ENCODE assay signal across 8 cellular contexts in the genomic region with DNA sequence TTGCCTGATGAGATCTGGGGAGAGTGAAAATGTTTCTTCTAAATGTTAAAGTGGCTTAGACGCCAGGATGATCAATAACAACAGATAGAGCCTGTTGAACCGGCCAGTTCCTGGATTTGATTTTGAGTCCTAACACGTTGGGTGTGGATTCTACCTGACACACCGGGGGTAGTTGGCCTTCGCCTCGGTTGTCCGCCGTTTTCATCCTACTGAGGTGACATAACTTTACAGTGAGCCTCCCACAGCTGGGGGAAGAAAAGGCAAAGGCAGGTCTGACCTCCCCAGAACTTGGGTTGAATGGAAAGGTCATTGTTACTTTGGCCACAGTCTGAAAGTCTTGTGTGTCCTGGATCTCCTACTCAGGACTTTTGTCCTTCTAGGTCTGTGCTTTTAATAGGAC. TPM values are rescaled to one million over a fixed set of nuclear protein-coding genes. Genes with fewer than 3 reads are reported as not detected.
DNase-seq lines count a peak whose midpoint lies in the region; ATAC-seq and TF ChIP-seq lines count a peak whose summit lies in the region.

No MANE protein-coding gene starts in this region.

- H3K36me3 Mint-ChIP-seq in brain: peaks cover 62% of the 10 kb centered on the region

- WGBS in mesodermal cell (ENCODE audit: insufficient coverage in 2 of 2), 2 experiments: 15 to 31% methylated on average over 6 to 8 of the region's 8 CpGs

- H3K27ac ChIP-seq in cardiac muscle cell (peak overlapping the region; percentile 94), mesodermal cell (ENCODE audit: low read depth, low read length, severe bottlenecking) (peak overlapping the region; percentile 16), uterus (no peak overlapping the region)

- intact Hi-C loops in left ventricle myocardium superior (cut with micrococcal nuclease) (no loop called here), uterus (cut with DNase I; ENCODE audit: low total_unique reads) (no loop called here)

- peak overlapping the region; percentile 95 to 99 (median 99) for H3K4me3 Mint-ChIP-seq in brain

- TF ChIP-seq POLR2A in uterus (IDR thresholded peaks at IDR 0.05) (no peak), GM18505 (IDR thresholded peaks at IDR 0.05; ENCODE audit: borderline replicate concordance, extremely low read depth, insufficient read depth, insufficient read length) (no peak)

- peak overlapping the region; percentile 90 to 97 (median 93) for H3K27ac Mint-ChIP-seq in brain

- DNase-seq in cardiac muscle cell (ENCODE audit: low read depth in 1 of 2, low spot score in 1 of 2) (no peak), left ventricle myocardium superior (no peak), uterus (no peak), NCI-H82 (lab: John Stamatoyannopoulos, UW) (no peak)

- H3K4me3 ChIP-seq in cardiac muscle cell (peak overlapping the region; percentile 65), mesodermal cell (ENCODE audit: extremely low read depth, insufficient read depth, low read length, poor library complexity, severe bottlenecking) (peak overlapping the region; percentile 85), uterus (peak overlapping the region; percentile 77 to 91)

- peaks cover 33% of the 10 kb centered on the region for H3K4me1 Mint-ChIP-seq in brain

- H3K27me3 ChIP-seq in cardiac muscle cell (no peaks in the 10 kb centered on the region), uterus (no peaks in the 10 kb centered on the region)

- no peak for TF ChIP-seq CTCF in cardiac muscle cell (IDR thresholded peaks at IDR 0.05; ENCODE audit: low read depth, low read length)
- TF ChIP-seq CTCF in brain (conservative IDR thresholded peaks at IDR 0.05): no peak
- TF ChIP-seq CTCF in uterus (IDR thresholded peaks at IDR 0.05): no peak

- no peak for ATAC-seq in left ventricle myocardium superior
- ATAC-seq in GM18505 (IDR thresholded peaks at IDR 0.05; ENCODE audit: unreplicated experiment): no peak
- ATAC-seq in GM19467 (IDR thresholded peaks at IDR 0.05; ENCODE audit: unreplicated experiment): no peak

- peaks cover 8% of the 10 kb centered on the region for H3K27me3 Mint-ChIP-seq in brain

- H3K9me3 ChIP-seq in cardiac muscle cell (ENCODE audit: low read depth) (no peaks in the 10 kb centered on the region), mesodermal cell (ENCODE audit: control insufficient read depth, low read length) (no peaks in the 10 kb centered on the region), uterus (no peaks in the 10 kb centered on the region)

- H3K36me3 ChIP-seq in cardiac muscle cell (peaks cover 31% of the 10 kb centered on the region), mesodermal cell (ENCODE audit: control insufficient read depth, insufficient read depth, low read length) (peaks cover 51% of the 10 kb centered on the region), uterus (no peaks in the 10 kb centered on the region)

- H3K9me3 Mint-ChIP-seq in brain: peaks cover 0 to 9% (median 3%) of the 10 kb centered on the region in 5 experiments

- peaks cover 9% of the 10 kb centered on the region for H3K4me1 ChIP-seq in cardiac muscle cell (ENCODE audit: low read depth)
- peaks cover 25% of the 10 kb centered on the region for H3K4me1 ChIP-seq in mesodermal cell (ENCODE audit: control insufficient read depth, insufficient read depth, low read length, poor library complexity, severe bottlenecking)
- H3K4me1 ChIP-seq in uterus: no peaks in the 10 kb centered on the region

RNA-seq across cellular contexts. Expression of gene PGD, which starts 1.1 kb away (rescaled TPM):
- total RNA-seq in cardiac muscle cell (162 and 214 TPM in 2 replicates), left ventricle myocardium superior (37.9 TPM), uterus (10 to 100 TPM; 13.8 to 79.7 (median 37.5) TPM)
- polyA plus RNA-seq in cardiac muscle cell (155 and 201 TPM in 2 replicates), brain (ENCODE audit: insufficient read depth, low read depth, low replicate concordance) (308 TPM)
- polyA plus RNA-seq in mesodermal cell (2013, experiment 1 of 2): 250 TPM
- 230 TPM for polyA plus RNA-seq in mesodermal cell (2013, experiment 2 of 2)

RNA-seq across cellular contexts. Expression of gene CENPS, which starts 30.2 kb away (rescaled TPM):
- total RNA-seq in cardiac muscle cell: 13.4 and 16.0 TPM in 2 replicates
- 30.6 and 46.3 TPM in 2 replicates for polyA plus RNA-seq in cardiac muscle cell
- 5.5 TPM for total RNA-seq in left ventricle myocardium superior
- 20.4 TPM for polyA plus RNA-seq in brain (ENCODE audit: insufficient read depth, low read depth, low replicate concordance)
- 14.5 TPM for polyA plus RNA-seq in mesodermal cell (2013, experiment 1 of 2)
- 12.6 TPM for polyA plus RNA-seq in mesodermal cell (2013, experiment 2 of 2)
- total RNA-seq in uterus: 10 to 100 TPM in 1 of 4 donors, 1 to 10 TPM in 3; 2.6 to 15.4 (median 6.2) TPM

RNA-seq across cellular contexts. Expression of gene CORT, which starts 49.8 kb away (rescaled TPM):
- total RNA-seq in cardiac muscle cell (2.3 and 3.1 TPM in 2 replicates), left ventricle myocardium superior (not detected), uterus (under 1 TPM in 1 of 4 donors, not detected in 3; 0.79 TPM)
- polyA plus RNA-seq in cardiac muscle cell (1.2 and 2.3 TPM in 2 replicates), brain (ENCODE audit: insufficient read depth, low read depth, low replicate concordance) (2.6 TPM)
- polyA plus RNA-seq in mesodermal cell (2013, experiment 1 of 2): 0.41 TPM
- 0.56 TPM for polyA plus RNA-seq in mesodermal cell (2013, experiment 2 of 2)

Comparison
In these comparisons a context has a peak if more than half of its experiments do, and no peak if none do; other contexts are left out.
1. H3K27ac ChIP-seq: peak in cardiac muscle cell (single experiment) and mesodermal cell (single experiment); none in uterus (0 of 2).
2. Peak in every context shown above with its lines, with median percentiles within 50 percentile points of each other: H3K4me3 ChIP-seq.